ENCODE assay signal across 13 cellular contexts in the genomic region with DNA sequence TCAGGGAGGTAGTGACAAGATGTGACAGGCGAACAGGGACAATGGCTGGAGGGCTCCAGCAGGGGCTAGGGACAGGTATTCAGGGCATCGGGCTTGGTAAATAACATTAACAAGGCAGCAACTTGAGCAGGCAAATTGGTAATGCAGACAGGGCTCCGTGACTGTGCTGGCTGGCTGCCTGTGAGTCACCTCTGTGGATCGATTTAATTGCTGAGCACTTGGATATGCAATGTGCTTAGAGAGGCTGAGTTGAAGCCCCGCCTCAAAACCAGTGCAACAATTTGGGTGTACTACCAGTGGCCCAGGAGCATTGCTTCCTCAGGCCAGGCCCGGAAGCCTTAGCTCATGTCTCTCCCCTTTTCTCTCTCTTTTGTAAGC. TPM values are rescaled to one million over a fixed set of nuclear protein-coding genes. Genes with fewer than 3 reads are reported as not detected.
DNase-seq lines count a peak whose midpoint lies in the region; ATAC-seq, FAIRE-seq and TF ChIP-seq lines count a peak whose summit lies in the region.
"Had no signal": no experiment of that assay in that cellular context is flagged by ENCODE, and none has a peak within 500 bp of the region (broad histone marks: within the 10 kb centered on the region; RNA-seq: fewer than 3 reads in every experiment).

No MANE protein-coding gene starts in this region.

- H3K4me3 ChIP-seq in bronchial epithelial cell (ENCODE audit: low read depth, low read length) (no peak overlapping the region), hepatocyte (no peak overlapping the region)

- H3K27ac ChIP-seq in hepatocyte = no peak overlapping the region

- H3K79me2 ChIP-seq in hepatocyte = no peaks in the 10 kb centered on the region

- ATAC-seq in GM18498 (IDR thresholded peaks at IDR 0.05; ENCODE audit: unreplicated experiment) = no peak

- no peak overlapping the region for H3K4me2 ChIP-seq in hepatocyte

- H3K36me3 ChIP-seq in bronchial epithelial cell (ENCODE audit: control insufficient read depth, insufficient read depth, low read length) (no peaks in the 10 kb centered on the region), hepatocyte (replicated peaks; ENCODE audit: insufficient read depth, low read depth) (no peaks in the 10 kb centered on the region)

- DNase-seq in DMS79 treated with DMSO at 0.1 percent for 48 hours (lab: John Stamatoyannopoulos, UW) (peak; percentile 75), NCI-H2029 treated with DMSO at 0.1 percent for 48 hours (lab: John Stamatoyannopoulos, UW) (peak; percentile 13), bronchial epithelial cell (ENCODE audit: low read depth) (peak; percentile 74), non-pigmented ciliary epithelial cell (ENCODE audit: low read depth) (peak; percentile 41), GM13976 (ENCODE audit: low spot score) (no peak), hepatocyte (ENCODE audit: low spot score) (no peak)
- no peak for DNase-seq in stimulated activated CD4-positive, alpha-beta T cell treated with anti-CD3 and anti-CD28 coated beads, Interleukin-4, amount 100 ng/mL, for 24 hours
- DNase-seq: NCI-H524 treated with DMSO at 0.1 percent for 48 hours had no signal

- no peaks in the 10 kb centered on the region for H3K4me1 ChIP-seq in hepatocyte (ENCODE audit: insufficient read depth)

- no peaks in the 10 kb centered on the region for H3K9me2 ChIP-seq in hepatocyte (replicated peaks; ENCODE audit: insufficient read depth)

- TF ChIP-seq CTCF in bronchial epithelial cell (IDR thresholded peaks at IDR 0.05; ENCODE audit: insufficient read depth, low read length, severe bottlenecking) (no peak), GM13976 (IDR thresholded peaks at IDR 0.05; ENCODE audit: borderline replicate concordance, control extremely low read depth, extremely low read depth, insufficient read depth, missing control alignments) (no peak), hepatocyte (IDR thresholded peaks at IDR 0.05; ENCODE audit: poor library complexity) (no peak)

- in situ Hi-C loops in GM13976 (cut with MboI; ENCODE audit: low sequenced_read_pairs, unreplicated experiment) = loop anchor here (25.0 kb wide), 2 partner anchors 883 to 1058 kb away; a partner anchor contains a TSS

- H3K9me3 ChIP-seq in hepatocyte (ENCODE audit: low read depth) = no peaks in the 10 kb centered on the region

- H2AFZ ChIP-seq in hepatocyte = no peak overlapping the region

- WGBS in hepatocyte (ENCODE audit: low lambda C conversion rate, missing lambda C conversion rate) = 61% methylated on average over 6 of the region's 6 CpGs

- H4K20me1 ChIP-seq in hepatocyte (ENCODE audit: insufficient read depth, poor library complexity, severe bottlenecking) = no peaks in the 10 kb centered on the region

- H3K27me3 ChIP-seq in bronchial epithelial cell (ENCODE audit: control insufficient read depth, insufficient read depth, low read length) (no peaks in the 10 kb centered on the region), hepatocyte (no peaks in the 10 kb centered on the region)

- FAIRE-seq in bronchial epithelial cell (lab: Jason Lieb, UNC) = no peak
- FAIRE-seq: TTC549 had no signal

RNA-seq across cellular contexts. Expression of a gene that starts 19.5 kb away (rescaled TPM):
- total RNA-seq in bronchial epithelial cell = not detected in 2 replicates
- total RNA-seq in hepatocyte = not detected in 2 replicates
- not detected in 2 replicates for polyA plus RNA-seq in hepatocyte
- total RNA-seq: activated naive CD4-positive, alpha-beta T cell treated with anti-CD3 and anti-CD28 coated beads for 36 hours; endothelial cell of umbilical vein; myocyte had no signal
- polyA plus RNA-seq: endothelial cell of umbilical vein had no signal

RNA-seq across cellular contexts. Expression of a gene that starts 38.2 kb away (rescaled TPM):
- total RNA-seq in bronchial epithelial cell (not detected in 2 replicates), hepatocyte (not detected in 2 replicates)
- not detected in 2 replicates for polyA plus RNA-seq in hepatocyte
- total RNA-seq: activated naive CD4-positive, alpha-beta T cell treated with anti-CD3 and anti-CD28 coated beads for 36 hours; endothelial cell of umbilical vein; myocyte had no signal
- polyA plus RNA-seq: endothelial cell of umbilical vein had no signal

RNA-seq across cellular contexts. Expression of a gene that starts 58.8 kb away (rescaled TPM):
- not detected in 2 replicates for total RNA-seq in bronchial epithelial cell
- total RNA-seq in hepatocyte = 0.17 and 0.20 TPM in 2 replicates
- polyA plus RNA-seq in hepatocyte = 0.22 and 0.36 TPM in 2 replicates
- total RNA-seq: activated naive CD4-positive, alpha-beta T cell treated with anti-CD3 and anti-CD28 coated beads for 36 hours; endothelial cell of umbilical vein; myocyte had no signal
- polyA plus RNA-seq: endothelial cell of umbilical vein had no signal

Comparison
In these comparisons a context has a peak if more than half of its experiments do, and no peak if none do; other contexts are left out.
1. DNase-seq: peak in DMS79 treated with DMSO at 0.1 percent for 48 hours (single experiment), NCI-H2029 treated with DMSO at 0.1 percent for 48 hours (single experiment), bronchial epithelial cell (single experiment) and non-pigmented ciliary epithelial cell (single experiment); none in GM13976 (single experiment), hepatocyte (single experiment) and stimulated activated CD4-positive, alpha-beta T cell treated with anti-CD3 and anti-CD28 coated beads, Interleukin-4, amount 100 ng/mL, for 24 hours (single experiment).